ENCODE assay signal across 1 cellular context in genomic region chr19:6393074-6393981, GRCh38.
TF ChIP-seq lines count a peak whose summit lies in the region.

A gene with protein sequence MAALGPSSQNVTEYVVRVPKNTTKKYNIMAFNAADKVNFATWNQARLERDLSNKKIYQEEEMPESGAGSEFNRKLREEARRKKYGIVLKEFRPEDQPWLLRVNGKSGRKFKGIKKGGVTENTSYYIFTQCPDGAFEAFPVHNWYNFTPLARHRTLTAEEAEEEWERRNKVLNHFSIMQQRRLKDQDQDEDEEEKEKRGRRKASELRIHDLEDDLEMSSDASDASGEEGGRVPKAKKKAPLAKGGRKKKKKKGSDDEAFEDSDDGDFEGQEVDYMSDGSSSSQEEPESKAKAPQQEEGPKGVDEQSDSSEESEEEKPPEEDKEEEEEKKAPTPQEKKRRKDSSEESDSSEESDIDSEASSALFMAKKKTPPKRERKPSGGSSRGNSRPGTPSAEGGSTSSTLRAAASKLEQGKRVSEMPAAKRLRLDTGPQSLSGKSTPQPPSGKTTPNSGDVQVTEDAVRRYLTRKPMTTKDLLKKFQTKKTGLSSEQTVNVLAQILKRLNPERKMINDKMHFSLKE (minus strand): TSS chr19:6393164. CDS start chr19:6392995, 169 bp downstream.

TF ChIP-seq in HepG2, 621 proteins besides CTCF, POLR2A, EP300 and RAD21 (continued from another document and continues in another):
- TF ChIP-seq ZNF510 (CRISPR knock-in tag; IDR thresholded peaks at IDR 0.05; ENCODE audit: low read depth) (0 out of 2 replicates have a peak, but pooled peaks have one; percentile 49), ZFYVE20 (CRISPR knock-in tag; IDR thresholded peaks at IDR 0.05; ENCODE audit: borderline replicate concordance, low read depth) (no peak), ZNF710 (CRISPR knock-in tag; IDR thresholded peaks at IDR 0.05; ENCODE audit: borderline replicate concordance) (no peak), MIER3 (CRISPR knock-in tag; IDR thresholded peaks at IDR 0.05; ENCODE audit: borderline replicate concordance) (no peak), FOXK2 (IDR thresholded peaks at IDR 0.05) (no peak), ZNF337 (CRISPR knock-in tag; IDR thresholded peaks at IDR 0.05; ENCODE audit: borderline replicate concordance, low read depth) (peak; percentile 24; the same call in 1 of the 2 replicates), ARNT (IDR thresholded peaks at IDR 0.05) (no peak), ZNF691 (CRISPR knock-in tag; IDR thresholded peaks at IDR 0.05; ENCODE audit: borderline replicate concordance, low read depth) (no peak), E2F2 (CRISPR knock-in tag; IDR thresholded peaks at IDR 0.05; ENCODE audit: borderline replicate concordance) (no peak), MAFF (IDR thresholded peaks at IDR 0.05; ENCODE audit: low read depth, low read length) (no peak), NR3C1 (CRISPR knock-in tag; IDR thresholded peaks at IDR 0.05) (no peak), ZMYM2 (CRISPR knock-in tag; IDR thresholded peaks at IDR 0.05) (no peak), ZNF30 (CRISPR knock-in tag; IDR thresholded peaks at IDR 0.05) (no peak), ZNF644 (CRISPR knock-in tag; IDR thresholded peaks at IDR 0.05; ENCODE audit: low read depth) (no peak), HOXA7 (CRISPR knock-in tag; IDR thresholded peaks at IDR 0.05) (no peak), ZNF251 (CRISPR knock-in tag; IDR thresholded peaks at IDR 0.05) (no peak), RFX3 (CRISPR knock-in tag; IDR thresholded peaks at IDR 0.05) (peak; percentile 81), AKAP8 (CRISPR knock-in tag; IDR thresholded peaks at IDR 0.05) (peak; percentile 36; the same call in 1 of the 2 replicates), SMAD9 (CRISPR knock-in tag; IDR thresholded peaks at IDR 0.05) (no peak), CSRNP2 (CRISPR knock-in tag; conservative IDR thresholded peaks at IDR 0.05; ENCODE audit: low read depth) (no peak), SIN3B (IDR thresholded peaks at IDR 0.05; ENCODE audit: low read length) (no peak), STAT5B (CRISPR knock-in tag; IDR thresholded peaks at IDR 0.05) (no peak), ZNF24 (IDR thresholded peaks at IDR 0.05) (no peak), ZNF33A (CRISPR knock-in tag; IDR thresholded peaks at IDR 0.05; ENCODE audit: borderline replicate concordance) (no peak), HNRNPUL1 (IDR thresholded peaks at IDR 0.05; ENCODE audit: low read depth, low read length) (no peak), TAF15 (IDR thresholded peaks at IDR 0.05; ENCODE audit: low read depth, low read length, poor library complexity, severe bottlenecking) (no peak), ZNF513 (CRISPR knock-in tag; conservative IDR thresholded peaks at IDR 0.05) (no peak), SOX6 (IDR thresholded peaks at IDR 0.05) (no peak), SOX6 (CRISPR knock-in tag; IDR thresholded peaks at IDR 0.05) (peak; percentile 9; the same call in 1 of the 2 replicates), FOXC1 (CRISPR knock-in tag; IDR thresholded peaks at IDR 0.05; ENCODE audit: borderline replicate concordance) (no peak; the same call in 1 of the 2 replicates), MXD3 (CRISPR knock-in tag; IDR thresholded peaks at IDR 0.05) (no peak), KLF12 (CRISPR knock-in tag; IDR thresholded peaks at IDR 0.05; ENCODE audit: borderline replicate concordance) (no peak), ZNF446 (CRISPR knock-in tag; IDR thresholded peaks at IDR 0.05) (no peak), ZNF816 (CRISPR knock-in tag; IDR thresholded peaks at IDR 0.05; ENCODE audit: borderline replicate concordance) (0 out of 2 replicates have a peak, but pooled peaks have one; percentile 36), JUN (CRISPR knock-in tag; IDR thresholded peaks at IDR 0.05) (no peak; the same call in 1 of the 2 replicates), ZNF362 (CRISPR knock-in tag; IDR thresholded peaks at IDR 0.05; ENCODE audit: borderline replicate concordance) (no peak), ZNF883 (CRISPR knock-in tag; IDR thresholded peaks at IDR 0.05; ENCODE audit: not compliant biosample characterization) (no peak), GTF2F1 (IDR thresholded peaks at IDR 0.05; ENCODE audit: low read length) (no peak), FOSL1 (CRISPR knock-in tag; IDR thresholded peaks at IDR 0.05; ENCODE audit: borderline replicate concordance) (no peak), ZFP90 (CRISPR knock-in tag; IDR thresholded peaks at IDR 0.05; ENCODE audit: borderline replicate concordance) (no peak)
- TF ChIP-seq, protein P1, sequence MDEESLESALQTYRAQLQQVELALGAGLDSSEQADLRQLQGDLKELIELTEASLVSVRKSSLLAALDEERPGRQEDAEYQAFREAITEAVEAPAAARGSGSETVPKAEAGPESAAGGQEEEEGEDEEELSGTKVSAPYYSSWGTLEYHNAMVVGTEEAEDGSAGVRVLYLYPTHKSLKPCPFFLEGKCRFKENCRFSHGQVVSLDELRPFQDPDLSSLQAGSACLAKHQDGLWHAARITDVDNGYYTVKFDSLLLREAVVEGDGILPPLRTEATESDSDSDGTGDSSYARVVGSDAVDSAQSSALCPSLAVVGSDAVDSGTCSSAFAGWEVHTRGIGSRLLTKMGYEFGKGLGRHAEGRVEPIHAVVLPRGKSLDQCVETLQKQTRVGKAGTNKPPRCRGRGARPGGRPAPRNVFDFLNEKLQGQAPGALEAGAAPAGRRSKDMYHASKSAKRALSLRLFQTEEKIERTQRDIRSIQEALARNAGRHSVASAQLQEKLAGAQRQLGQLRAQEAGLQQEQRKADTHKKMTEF (CRISPR knock-in tag; IDR thresholded peaks at IDR 0.05) = peak; percentile 72
- TF ChIP-seq, protein P2, sequence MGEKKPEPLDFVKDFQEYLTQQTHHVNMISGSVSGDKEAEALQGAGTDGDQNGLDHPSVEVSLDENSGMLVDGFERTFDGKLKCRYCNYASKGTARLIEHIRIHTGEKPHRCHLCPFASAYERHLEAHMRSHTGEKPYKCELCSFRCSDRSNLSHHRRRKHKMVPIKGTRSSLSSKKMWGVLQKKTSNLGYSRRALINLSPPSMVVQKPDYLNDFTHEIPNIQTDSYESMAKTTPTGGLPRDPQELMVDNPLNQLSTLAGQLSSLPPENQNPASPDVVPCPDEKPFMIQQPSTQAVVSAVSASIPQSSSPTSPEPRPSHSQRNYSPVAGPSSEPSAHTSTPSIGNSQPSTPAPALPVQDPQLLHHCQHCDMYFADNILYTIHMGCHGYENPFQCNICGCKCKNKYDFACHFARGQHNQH (CRISPR knock-in tag; IDR thresholded peaks at IDR 0.05) = peak; percentile 16; the same call in 1 of the 2 replicates
- TF ChIP-seq, protein P3, sequence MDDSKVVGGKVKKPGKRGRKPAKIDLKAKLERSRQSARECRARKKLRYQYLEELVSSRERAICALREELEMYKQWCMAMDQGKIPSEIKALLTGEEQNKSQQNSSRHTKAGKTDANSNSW (CRISPR knock-in tag; IDR thresholded peaks at IDR 0.05; ENCODE audit: borderline replicate concordance) = no peak
- TF ChIP-seq, protein P4, sequence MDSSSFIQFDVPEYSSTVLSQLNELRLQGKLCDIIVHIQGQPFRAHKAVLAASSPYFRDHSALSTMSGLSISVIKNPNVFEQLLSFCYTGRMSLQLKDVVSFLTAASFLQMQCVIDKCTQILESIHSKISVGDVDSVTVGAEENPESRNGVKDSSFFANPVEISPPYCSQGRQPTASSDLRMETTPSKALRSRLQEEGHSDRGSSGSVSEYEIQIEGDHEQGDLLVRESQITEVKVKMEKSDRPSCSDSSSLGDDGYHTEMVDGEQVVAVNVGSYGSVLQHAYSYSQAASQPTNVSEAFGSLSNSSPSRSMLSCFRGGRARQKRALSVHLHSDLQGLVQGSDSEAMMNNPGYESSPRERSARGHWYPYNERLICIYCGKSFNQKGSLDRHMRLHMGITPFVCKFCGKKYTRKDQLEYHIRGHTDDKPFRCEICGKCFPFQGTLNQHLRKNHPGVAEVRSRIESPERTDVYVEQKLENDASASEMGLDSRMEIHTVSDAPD (CRISPR knock-in tag; IDR thresholded peaks at IDR 0.05) = no peak
- TF ChIP-seq, protein P5, sequence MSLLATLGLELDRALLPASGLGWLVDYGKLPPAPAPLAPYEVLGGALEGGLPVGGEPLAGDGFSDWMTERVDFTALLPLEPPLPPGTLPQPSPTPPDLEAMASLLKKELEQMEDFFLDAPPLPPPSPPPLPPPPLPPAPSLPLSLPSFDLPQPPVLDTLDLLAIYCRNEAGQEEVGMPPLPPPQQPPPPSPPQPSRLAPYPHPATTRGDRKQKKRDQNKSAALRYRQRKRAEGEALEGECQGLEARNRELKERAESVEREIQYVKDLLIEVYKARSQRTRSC (CRISPR knock-in tag; IDR thresholded peaks at IDR 0.05; ENCODE audit: low read depth) = no peak
- TF ChIP-seq, protein P6, sequence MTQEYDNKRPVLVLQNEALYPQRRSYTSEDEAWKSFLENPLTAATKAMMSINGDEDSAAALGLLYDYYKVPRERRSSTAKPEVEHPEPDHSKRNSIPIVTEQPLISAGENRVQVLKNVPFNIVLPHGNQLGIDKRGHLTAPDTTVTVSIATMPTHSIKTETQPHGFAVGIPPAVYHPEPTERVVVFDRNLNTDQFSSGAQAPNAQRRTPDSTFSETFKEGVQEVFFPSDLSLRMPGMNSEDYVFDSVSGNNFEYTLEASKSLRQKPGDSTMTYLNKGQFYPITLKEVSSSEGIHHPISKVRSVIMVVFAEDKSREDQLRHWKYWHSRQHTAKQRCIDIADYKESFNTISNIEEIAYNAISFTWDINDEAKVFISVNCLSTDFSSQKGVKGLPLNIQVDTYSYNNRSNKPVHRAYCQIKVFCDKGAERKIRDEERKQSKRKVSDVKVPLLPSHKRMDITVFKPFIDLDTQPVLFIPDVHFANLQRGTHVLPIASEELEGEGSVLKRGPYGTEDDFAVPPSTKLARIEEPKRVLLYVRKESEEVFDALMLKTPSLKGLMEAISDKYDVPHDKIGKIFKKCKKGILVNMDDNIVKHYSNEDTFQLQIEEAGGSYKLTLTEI (CRISPR knock-in tag; conservative IDR thresholded peaks at IDR 0.05) = no peak
- TF ChIP-seq, protein P7, sequence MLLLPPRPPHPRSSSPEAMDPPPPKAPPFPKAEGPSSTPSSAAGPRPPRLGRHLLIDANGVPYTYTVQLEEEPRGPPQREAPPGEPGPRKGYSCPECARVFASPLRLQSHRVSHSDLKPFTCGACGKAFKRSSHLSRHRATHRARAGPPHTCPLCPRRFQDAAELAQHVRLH (CRISPR knock-in tag; IDR thresholded peaks at IDR 0.05; ENCODE audit: borderline replicate concordance, low read depth) = peak; percentile 26; the same call in 1 of the 2 replicates
